Comparison of ENCODE assay signal across 16 cellular contexts in genomic region chr17:76702941-76703637, GRCh38.
"Had no signal": no experiment of that assay in that cellular context is flagged by ENCODE, and none has a peak within 500 bp of the region (broad histone marks: within the 10 kb centered on the region; RNA-seq: fewer than 3 reads in every experiment).

No MANE protein-coding gene starts in this region.

- H3K27me3 ChIP-seq: gastrocnemius medialis, left lung, upper lobe of left lung had no signal

- H3K36me3 ChIP-seq: gastrocnemius medialis, left lung, upper lobe of left lung had no signal

- H3K27ac ChIP-seq: left lung, upper lobe of left lung had no signal

- H3K9me3 ChIP-seq: gastrocnemius medialis, left lung, upper lobe of left lung had no signal

- ATAC-seq: activated CD4-positive, alpha-beta T cell treated with anti-CD3 and anti-CD28 coated beads for 36 hours; activated T-cell treated with anti-CD3 and anti-CD28 coated beads, Interleukin-2, amount 50 U/mL, for 4 hours; gastrocnemius medialis; left lung; stimulated activated naive B cell treated with anti-CD40 and anti-IgM and Interleukin-4, amounts not matched to agents 10 μg/mL and 1 μg/mL and 100 μg/mL, for 72 hours; T-helper 17 cell had no signal

- H3K4me3 ChIP-seq: gastrocnemius medialis, left lung, upper lobe of left lung had no signal

- DNase-seq: activated CD4-positive, alpha-beta memory T cell treated with anti-CD3 and anti-CD28 coated beads for 36 hours; activated CD4-positive, alpha-beta T cell treated with anti-CD3 and anti-CD28 coated beads for 36 hours; activated effector memory CD4-positive, alpha-beta T cell treated with Interleukin-2 at 50 U/mL for 16 hours; activated T-cell treated with anti-CD3 and anti-CD28 coated beads, Interleukin-2, amount 50 U/mL, for 4 hours; amniotic stem cell; effector memory CD4-positive, alpha-beta T cell; gastrocnemius medialis; islet precursor cell; left lung; mesendoderm; stimulated activated CD4-positive, alpha-beta T cell treated with anti-CD3 and anti-CD28 coated beads, Interleukin-15, amount 100 ng/mL, for 24 hours; stimulated activated CD4-positive, alpha-beta T cell treated with anti-CD3 and anti-CD28 coated beads, Interleukin-4, amount 100 ng/mL, for 1 hour; stimulated activated naive B cell treated with anti-CD40 and anti-IgM and Interleukin-4, amounts not matched to agents 10 μg/mL and 1 μg/mL and 100 μg/mL, for 72 hours; substantia nigra; T-helper 17 cell; upper lobe of left lung had no signal
